In genomic region chr10:132570771-132571564, GRCh38 we compare ENCODE assay signal across 9 cellular contexts. TPM values are rescaled to one million over a fixed set of nuclear protein-coding genes. Genes with fewer than 3 reads are reported as not detected.
DNase-seq lines count a peak whose midpoint lies in the region; ATAC-seq, FAIRE-seq and TF ChIP-seq lines count a peak whose summit lies in the region.
"Had no signal": no experiment of that assay in that cellular context is flagged by ENCODE, and none has a peak within 500 bp of the region (broad histone marks: within the 10 kb centered on the region; RNA-seq: fewer than 3 reads in every experiment).

No MANE protein-coding gene starts in this region.

- H3K27ac Mint-ChIP-seq in activated naive CD4-positive, alpha-beta T cell treated with anti-CD3 and anti-CD28 coated beads, Interleukin-2, amount 10 ng/mL, durations not matched to agents 7 days and 5 days, result no peak overlapping the region

- no peak for TF ChIP-seq POLR2A in upper lobe of left lung (IDR thresholded peaks at IDR 0.05)

- H3K4me3 ChIP-seq in HUES48 (ENCODE audit: low read depth, low read length) (no peak overlapping the region), bronchial epithelial cell (ENCODE audit: low read depth, low read length) (peak overlapping the region; percentile 26), upper lobe of left lung (no peak overlapping the region), MG63 (no peak overlapping the region)
- H3K4me3 ChIP-seq: skin epidermis had no signal

- no peak for TF ChIP-seq EP300 in upper lobe of left lung (IDR thresholded peaks at IDR 0.05)

- DNase-seq in bronchial epithelial cell (ENCODE audit: low read depth) (peak; percentile 76), upper lobe of left lung (peak in 1 of 2 donors; percentile 65), MG63 (no peak)
- DNase-seq in effector CD8-positive, alpha-beta T cell (lab: John Stamatoyannopoulos, UW), result no peak
- no peak for DNase-seq in activated naive CD4-positive, alpha-beta T cell treated with anti-CD3 and anti-CD28 coated beads, Interleukin-2, amount 10 ng/mL, durations not matched to agents 7 days and 5 days

- no peak for FAIRE-seq in bronchial epithelial cell (lab: Jason Lieb, UNC)

- CTCF ChIA-PET in activated naive CD4-positive, alpha-beta T cell treated with anti-CD3 and anti-CD28 coated beads, Interleukin-2, amount 10 ng/mL, durations not matched to agents 7 days and 5 days (lab: Charles Lee), result interaction anchor here (1.0 to 1.5 kb wide), 2 partner anchors 31 to 32 kb away, joined by 3 to 6 read pairs; no protein-coding TSS in a partner anchor

- H3K4me1 Mint-ChIP-seq in activated naive CD4-positive, alpha-beta T cell treated with anti-CD3 and anti-CD28 coated beads, Interleukin-2, amount 10 ng/mL, durations not matched to agents 7 days and 5 days, result peaks cover 19% of the 10 kb centered on the region

- H3K9me3 ChIP-seq in HUES48 (ENCODE audit: control insufficient read depth, insufficient read depth, low read length), result no peaks in the 10 kb centered on the region
- no peaks in the 10 kb centered on the region for H3K9me3 ChIP-seq in upper lobe of left lung
- H3K9me3 ChIP-seq in MG63, result no peaks in the 10 kb centered on the region

- no peak overlapping the region for H3K4me3 Mint-ChIP-seq in activated naive CD4-positive, alpha-beta T cell treated with anti-CD3 and anti-CD28 coated beads, Interleukin-2, amount 10 ng/mL, durations not matched to agents 7 days and 5 days

- ATAC-seq in GM18499 (IDR thresholded peaks at IDR 0.05; ENCODE audit: insufficient read depth, unreplicated experiment) (peak; percentile 26), GM21619 (IDR thresholded peaks at IDR 0.05; ENCODE audit: unreplicated experiment) (peak; percentile 32), upper lobe of left lung (ENCODE audit: low FRiP score in 2 of 2) (peak; percentile 58 to 80)

- H3K27me3 ChIP-seq in HUES48 (ENCODE audit: control insufficient read depth, insufficient read depth, low read length), result no peaks in the 10 kb centered on the region
- no peaks in the 10 kb centered on the region for H3K27me3 ChIP-seq in bronchial epithelial cell (ENCODE audit: control insufficient read depth, insufficient read depth, low read length)
- no peaks in the 10 kb centered on the region for H3K27me3 ChIP-seq in upper lobe of left lung
- no peaks in the 10 kb centered on the region for H3K27me3 ChIP-seq in MG63

- H3K9me3 Mint-ChIP-seq in activated naive CD4-positive, alpha-beta T cell treated with anti-CD3 and anti-CD28 coated beads, Interleukin-2, amount 10 ng/mL, durations not matched to agents 7 days and 5 days, result no peaks in the 10 kb centered on the region

- TF ChIP-seq CTCF in bronchial epithelial cell (IDR thresholded peaks at IDR 0.05; ENCODE audit: insufficient read depth, low read length, severe bottlenecking) (no peak), upper lobe of left lung (IDR thresholded peaks at IDR 0.05) (no peak)

- H3K36me3 ChIP-seq in HUES48 (ENCODE audit: control insufficient read depth, insufficient read depth, low read length) (no peaks in the 10 kb centered on the region), bronchial epithelial cell (ENCODE audit: control insufficient read depth, insufficient read depth, low read length) (no peaks in the 10 kb centered on the region), upper lobe of left lung (no peaks in the 10 kb centered on the region), MG63 (no peaks in the 10 kb centered on the region)

- H3K27ac ChIP-seq in HUES48 (ENCODE audit: low read depth, low read length), result peak overlapping the region; percentile 77
- no peak overlapping the region for H3K27ac ChIP-seq in upper lobe of left lung

- H3K9ac ChIP-seq in HUES48 (ENCODE audit: low read depth, low read length), result no peak overlapping the region

- 59 to 82% methylated on average over 7 to 25 of the region's 25 CpGs for WGBS in upper lobe of left lung, 2 donors

- peaks cover 3% of the 10 kb centered on the region for H3K27me3 Mint-ChIP-seq in activated naive CD4-positive, alpha-beta T cell treated with anti-CD3 and anti-CD28 coated beads, Interleukin-2, amount 10 ng/mL, durations not matched to agents 7 days and 5 days

- H3K4me1 ChIP-seq in HUES48 (ENCODE audit: control insufficient read depth, insufficient read depth, low read length), result peaks cover 31% of the 10 kb centered on the region
- peaks cover 36 to 47% (median 38%) of the 10 kb centered on the region in 4 donors for H3K4me1 ChIP-seq in upper lobe of left lung

- H3K36me3 Mint-ChIP-seq in activated naive CD4-positive, alpha-beta T cell treated with anti-CD3 and anti-CD28 coated beads, Interleukin-2, amount 10 ng/mL, durations not matched to agents 7 days and 5 days, result no peaks in the 10 kb centered on the region

RNA-seq across cellular contexts. Expression of gene INPP5A, which starts 33.4 kb away (rescaled TPM):
- total RNA-seq in bronchial epithelial cell, result 22.8 and 29.5 TPM in 2 replicates
- total RNA-seq in upper lobe of left lung, result 10 to 100 TPM; 28.6 to 81.7 (median 44.8) TPM
- 7.6 and 17.6 TPM in 2 replicates for total RNA-seq in MG63 (2014; rRNA removed; shearing (Covaris generic); ENCODE audit: low replicate concordance)
